ENCODE assay signal across 2 cellular contexts in genomic region chr15:22981336-22981840, GRCh38.
TF ChIP-seq lines count a peak whose summit lies in the region.

No MANE protein-coding gene starts in this region.

TF ChIP-seq in IMR-90, 13 proteins besides CTCF, POLR2A, EP300 and RAD21:
- no peak for TF ChIP-seq BHLHE40 (IDR thresholded peaks at IDR 0.05; ENCODE audit: low read depth, low read length)
- TF ChIP-seq SMC3 (IDR thresholded peaks at IDR 0.05; ENCODE audit: low read depth, low read length) = no peak
- no peak for TF ChIP-seq RFX5 (IDR thresholded peaks at IDR 0.05; ENCODE audit: low read depth, low read length)
- no peak for TF ChIP-seq ELK1 (IDR thresholded peaks at IDR 0.05; ENCODE audit: borderline replicate concordance, low read depth, low read length)
- TF ChIP-seq USF2 (IDR thresholded peaks at IDR 0.05; ENCODE audit: low read depth, low read length) = no peak
- TF ChIP-seq MXI1 (IDR thresholded peaks at IDR 0.05; ENCODE audit: borderline replicate concordance, low read depth, low read length) = no peak
- no peak for TF ChIP-seq NFE2L2 (IDR thresholded peaks at IDR 0.05; ENCODE audit: low read depth, low read length)
- TF ChIP-seq CHD1 (IDR thresholded peaks at IDR 0.05; ENCODE audit: low read depth, low read length) = no peak
- TF ChIP-seq RCOR1 (IDR thresholded peaks at IDR 0.05; ENCODE audit: insufficient replicate concordance, low read length) = no peak
- no peak for TF ChIP-seq FOS (IDR thresholded peaks at IDR 0.05; ENCODE audit: low read depth, low read length)
- no peak for TF ChIP-seq MAZ (IDR thresholded peaks at IDR 0.05; ENCODE audit: borderline replicate concordance, low read depth, low read length)
- no peak for TF ChIP-seq MAFK (IDR thresholded peaks at IDR 0.05; ENCODE audit: low read depth, low read length)
- TF ChIP-seq CEBPB (IDR thresholded peaks at IDR 0.05; ENCODE audit: low read depth, low read length) = no peak

TF ChIP-seq in H1, 55 proteins besides CTCF, POLR2A, EP300 and RAD21:
- TF ChIP-seq CREB1 (IDR thresholded peaks at IDR 0.05) = no peak
- no peak for TF ChIP-seq MAFK (IDR thresholded peaks at IDR 0.05; ENCODE audit: low read depth, low read length)
- no peak for TF ChIP-seq ATF2 (IDR thresholded peaks at IDR 0.05; ENCODE audit: low read length)
- TF ChIP-seq TCF12 (IDR thresholded peaks at IDR 0.05; ENCODE audit: low read depth, low read length) = no peak
- TF ChIP-seq CEBPB (IDR thresholded peaks at IDR 0.05; ENCODE audit: low read depth, low read length) = no peak
- TF ChIP-seq TAF1 (IDR thresholded peaks at IDR 0.05; ENCODE audit: low read depth, low read length) = no peak
- no peak for TF ChIP-seq SAP30 (IDR thresholded peaks at IDR 0.05; ENCODE audit: insufficient read depth, insufficient replicate concordance, low read length)
- no peak for TF ChIP-seq KDM4A (IDR thresholded peaks at IDR 0.05; ENCODE audit: low read depth, low read length, severe bottlenecking)
- TF ChIP-seq ASH2L (IDR thresholded peaks at IDR 0.05; ENCODE audit: low read length) = no peak
- TF ChIP-seq KDM1A (IDR thresholded peaks at IDR 0.05; ENCODE audit: borderline replicate concordance, low read length) = no peak
- TF ChIP-seq JUND (IDR thresholded peaks at IDR 0.05; ENCODE audit: low read length) = no peak
- no peak for TF ChIP-seq SRF (IDR thresholded peaks at IDR 0.05; ENCODE audit: low read depth, low read length)
- TF ChIP-seq SP1 (IDR thresholded peaks at IDR 0.05; ENCODE audit: low read depth, low read length) = no peak
- no peak for TF ChIP-seq SP4 (IDR thresholded peaks at IDR 0.05; ENCODE audit: low read length)
- no peak for TF ChIP-seq SP2 (IDR thresholded peaks at IDR 0.05; ENCODE audit: low read length)
TF ChIP-seq in H1: peak in this region for 0.
